ENCODE assay signal across 8 cellular contexts in the genomic region with DNA sequence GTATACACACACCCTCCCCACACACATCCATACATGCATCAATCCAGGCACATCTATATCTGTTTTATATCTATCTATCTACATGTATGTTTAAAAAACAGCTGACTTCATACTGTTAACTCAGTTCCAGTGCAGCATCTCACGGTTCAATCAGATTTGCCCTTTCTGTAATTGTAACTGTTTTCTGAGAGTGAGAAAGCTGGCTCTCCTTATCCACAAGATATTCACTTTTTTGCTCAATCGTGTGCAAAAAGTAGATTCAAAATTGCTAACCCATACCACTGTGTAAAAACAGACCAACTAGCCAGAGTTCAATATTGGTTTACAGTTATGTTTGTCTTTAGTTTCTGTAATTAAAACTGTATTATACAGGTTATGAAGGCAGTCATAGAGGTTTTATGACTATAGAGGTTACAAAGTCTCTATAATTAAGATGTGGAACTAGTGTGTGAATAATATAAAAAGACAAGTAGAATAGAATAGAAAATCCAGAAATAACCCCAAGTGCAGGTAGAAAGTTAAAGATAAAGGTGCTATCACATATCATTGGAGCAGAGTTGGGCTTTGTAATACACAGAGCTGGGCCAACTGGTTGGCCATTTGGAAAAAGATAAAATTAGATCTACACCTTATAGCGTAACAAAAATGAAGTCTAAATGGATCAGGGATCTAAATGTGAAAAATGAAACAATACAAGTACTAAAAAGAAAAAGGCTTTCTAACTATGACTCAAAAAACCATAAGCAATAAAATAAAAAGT. TPM values are rescaled to one million over a fixed set of nuclear protein-coding genes. Genes with fewer than 3 reads are reported as not detected.
DNase-seq lines count a peak whose midpoint lies in the region; ATAC-seq, FAIRE-seq and TF ChIP-seq lines count a peak whose summit lies in the region.

No MANE protein-coding gene starts in this region.

- no peaks in the 10 kb centered on the region for H3K27me3 ChIP-seq in Caco-2 (replicated peaks; ENCODE audit: control insufficient read depth, insufficient read depth, low read length)
- no peaks in the 10 kb centered on the region for H3K27me3 ChIP-seq in SJCRH30
- H3K27me3 ChIP-seq in esophagus muscularis mucosa: no peaks in the 10 kb centered on the region
- no peaks in the 10 kb centered on the region for H3K27me3 ChIP-seq in pancreas

- peak overlapping the region; percentile 69 for H3K27ac Mint-ChIP-seq in Caco-2 (ENCODE audit: unreplicated experiment)

- peak; percentile 60 for FAIRE-seq in pancreas (lab: Jason Lieb, UNC)

- peak in 2 of 4 donors; percentile 10 to 35 for ATAC-seq in pancreas
- ATAC-seq in HG02840 (IDR thresholded peaks at IDR 0.05; ENCODE audit: low FRiP score, unreplicated experiment): no peak
- ATAC-seq in HG02885 (IDR thresholded peaks at IDR 0.05; ENCODE audit: poor library complexity, unreplicated experiment): no peak

- peaks cover 13% of the 10 kb centered on the region for H3K4me1 Mint-ChIP-seq in Caco-2 (ENCODE audit: low read depth, unreplicated experiment)

- TF ChIP-seq CTCF in Caco-2 (IDR thresholded peaks at IDR 0.05; ENCODE audit: insufficient read depth in 1 of 2, low read depth in 1 of 2, low read length in 1 of 2, severe bottlenecking in 1 of 2, unreplicated experiment in 1 of 2) (no peak), esophagus muscularis mucosa (IDR thresholded peaks at IDR 0.05) (no peak), pancreas (IDR thresholded peaks at IDR 0.05) (no peak)

- H3K4me3 Mint-ChIP-seq in Caco-2 (ENCODE audit: unreplicated experiment): peak overlapping the region; percentile 82

- H3K36me3 Mint-ChIP-seq in Caco-2 (ENCODE audit: insufficient read depth, unreplicated experiment): peaks cover 7% of the 10 kb centered on the region

- 41% methylated on average over 3 of the region's 3 CpGs for WGBS in esophagus muscularis mucosa
- 27 to 28% methylated on average over 3 of the region's 3 CpGs for WGBS in pancreas, 2 donors

- H3K4me3 ChIP-seq in Caco-2 (ENCODE audit: low read depth, low read length) (peak overlapping the region; percentile 95), SJCRH30 (peak overlapping the region; percentile 85), esophagus muscularis mucosa (peak overlapping the region; percentile 71 to 88 (median 79)), pancreas (peak overlapping the region in 2 of 4 donors; percentile 61 to 78)

- H3K27me3 Mint-ChIP-seq in Caco-2 (ENCODE audit: insufficient read depth, unreplicated experiment): no peaks in the 10 kb centered on the region

- no peak for TF ChIP-seq EP300 in esophagus muscularis mucosa (IDR thresholded peaks at IDR 0.05)

- H3K9me3 ChIP-seq in Caco-2 (peaks cover 10% of the 10 kb centered on the region), SJCRH30 (replicated peaks) (0 out of 2 replicates have a peak, but pooled peaks cover under 1% of the 10 kb centered on the region), esophagus muscularis mucosa (peaks cover 0 to 8% (median 3%) of the 10 kb centered on the region in 4 donors), pancreas (no peaks in the 10 kb centered on the region)

- peaks cover 11% of the 10 kb centered on the region for H3K9me3 Mint-ChIP-seq in Caco-2 (ENCODE audit: unreplicated experiment)

- no peaks in the 10 kb centered on the region for H3K36me3 ChIP-seq in Caco-2 (ENCODE audit: control insufficient read depth, insufficient read depth, low read length)
- peaks cover 4% of the 10 kb centered on the region; the same call in 1 of the 2 replicates for H3K36me3 ChIP-seq in SJCRH30
- peaks cover 0 to 14% (median 7%) of the 10 kb centered on the region in 4 donors for H3K36me3 ChIP-seq in esophagus muscularis mucosa
- H3K36me3 ChIP-seq in pancreas: peaks cover 0 to 8% (median 0%) of the 10 kb centered on the region in 3 donors

- POLR2A ChIA-PET in Caco-2 (lab: Charles Lee): no interaction called here

- intact Hi-C loops in Caco-2 (cut with micrococcal nuclease; ENCODE audit: unreplicated experiment) (loop anchor here (5.0 kb wide), 1 partner anchor 56 kb away; no protein-coding TSS in a partner anchor), esophagus muscularis mucosa (cut with DNase I) (no loop called here), pancreas (cut with DNase I) (no loop called here)

- H3K27ac ChIP-seq in SJCRH30: no peak overlapping the region
- H3K27ac ChIP-seq in esophagus muscularis mucosa (replicated peaks in 1 of 4): peak overlapping the region in 3 of 4 donors; percentile 77 to 86 (median 82)
- peak overlapping the region in 1 of 4 donors; percentile 83 for H3K27ac ChIP-seq in pancreas

- TF ChIP-seq POLR2A in esophagus muscularis mucosa (IDR thresholded peaks at IDR 0.05; ENCODE audit: low read depth): no peak

- CTCF ChIA-PET in Caco-2 (lab: Charles Lee): interaction anchor here (0.6 to 1.5 kb wide), 2 partner anchors 14 to 169 kb away, joined by 3 to 4 read pairs; no protein-coding TSS in a partner anchor

- no TSS peak for BruUV-seq in Caco-2 (replicated peaks; lab: Mats Ljungman, UMichigan)

- no peaks in the 10 kb centered on the region for H3K4me1 ChIP-seq in Caco-2
- peaks cover 11% of the 10 kb centered on the region; the same call in 1 of the 2 replicates for H3K4me1 ChIP-seq in SJCRH30
- H3K4me1 ChIP-seq in esophagus muscularis mucosa: peaks cover 15 to 33% (median 22%) of the 10 kb centered on the region in 4 donors
- peaks cover 0 to 17% (median 14%) of the 10 kb centered on the region in 3 donors for H3K4me1 ChIP-seq in pancreas

- DNase-seq in Caco-2 (no peak), SJCRH30 (no peak), esophagus muscularis mucosa (ENCODE audit: extremely low spot score) (no peak), pancreas (no peak), NCI-H446 (lab: John Stamatoyannopoulos, UW) (no peak), SKM-1 (lab: John Stamatoyannopoulos, UW; ENCODE audit: unreplicated experiment) (no peak)

RNA-seq across cellular contexts. Expression of gene MCF2L2, which starts 20.1 kb away (rescaled TPM):
- 3.9 and 4.6 TPM in 2 replicates for total RNA-seq in Caco-2 (2022)
- total RNA-seq in SJCRH30 (2014; rRNA removed; shearing (Covaris generic)): 0.08 and 0.12 TPM in 2 replicates
- 1 to 10 TPM in 3 of 4 donors, under 1 TPM in 1; 0.99 to 3.3 (median 1.3) TPM for total RNA-seq in esophagus muscularis mucosa
- 1 to 10 TPM in 3 of 6 donors, under 1 TPM in 3; 0.54 to 2.0 (median 0.97) TPM for total RNA-seq in pancreas
- polyA plus RNA-seq in pancreas: 1 to 10 TPM in 1 of 2 donors, under 1 TPM in 1; 0.80 to 1.8 TPM
